1 cellular context compared by ENCODE assay signal in the genomic region with DNA sequence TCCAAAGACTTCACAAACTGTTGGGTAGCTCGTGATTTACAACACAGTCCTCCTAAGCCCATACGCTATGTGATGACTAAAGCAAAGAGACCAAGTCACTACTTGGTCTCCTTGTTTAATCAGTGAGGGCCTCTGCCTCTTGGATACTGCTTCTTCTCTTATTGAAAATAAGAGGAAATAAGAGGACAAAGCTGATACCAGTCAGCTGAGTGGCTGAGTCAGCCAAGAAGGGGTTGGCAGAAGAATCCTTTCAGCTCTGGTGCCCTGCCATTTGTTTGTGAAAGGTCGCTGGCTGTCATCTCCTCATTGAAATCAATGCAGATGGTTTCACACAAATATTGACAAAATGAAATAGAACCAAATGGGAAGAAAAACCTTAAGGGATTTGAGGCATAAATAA.
TF ChIP-seq lines count a peak whose summit lies in the region.

No MANE protein-coding gene starts in this region.

TF ChIP-seq in HepG2, 621 proteins besides CTCF, POLR2A, EP300 and RAD21 (continued from another document):
- TF ChIP-seq ZHX1 (CRISPR knock-in tag; IDR thresholded peaks at IDR 0.05; ENCODE audit: low read depth) (no peak), ZNF841 (CRISPR knock-in tag; IDR thresholded peaks at IDR 0.05; ENCODE audit: borderline replicate concordance) (no peak), PHF5A (CRISPR knock-in tag; IDR thresholded peaks at IDR 0.05; ENCODE audit: low read depth, unreplicated experiment) (no peak), ZNF326 (CRISPR knock-in tag; IDR thresholded peaks at IDR 0.05; ENCODE audit: borderline replicate concordance) (no peak), PITX1 (CRISPR knock-in tag; IDR thresholded peaks at IDR 0.05) (no peak), TCF7L2 (IDR thresholded peaks at IDR 0.05; ENCODE audit: low read depth, low read length) (no peak)
TF ChIP-seq in HepG2: peak in this region for 0.
